Comparison of ENCODE assay signal across 16 cellular contexts in the genomic region with DNA sequence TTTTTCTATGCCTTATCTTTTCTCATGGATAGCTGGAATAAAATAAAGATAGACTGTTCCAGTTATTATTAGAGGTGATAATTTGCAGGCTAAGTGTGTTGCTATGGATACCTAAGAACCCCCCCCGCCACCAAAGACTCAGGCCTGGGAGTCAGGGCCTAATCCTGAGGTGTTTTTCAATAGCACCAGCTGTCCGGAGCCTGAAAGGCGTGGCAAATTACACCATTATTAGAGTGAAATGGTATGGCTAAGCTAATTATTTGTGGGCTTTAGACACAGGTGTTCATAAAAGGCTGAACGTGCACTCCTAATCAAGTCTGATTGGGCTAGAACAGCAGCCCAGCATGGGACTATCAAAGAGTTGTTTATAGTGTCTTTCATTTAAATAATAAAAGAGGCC.
DNase-seq lines count a peak whose midpoint lies in the region; ATAC-seq and TF ChIP-seq lines count a peak whose summit lies in the region.
"Had no signal": no experiment of that assay in that cellular context is flagged by ENCODE, and none has a peak within 500 bp of the region (broad histone marks: within the 10 kb centered on the region; RNA-seq: fewer than 3 reads in every experiment).

No MANE protein-coding gene starts in this region.

- TF ChIP-seq CTCF in glutamatergic neuron (IDR thresholded peaks at IDR 0.05; ENCODE audit: partially characterized antibody, unreplicated experiment), result no peak

- H3K27me3 Mint-ChIP-seq in glutamatergic neuron (ENCODE audit: unreplicated experiment), result no peaks in the 10 kb centered on the region

- H3K27ac Mint-ChIP-seq in glutamatergic neuron (ENCODE audit: unreplicated experiment), result no peak overlapping the region
- H3K27ac Mint-ChIP-seq: CD14-positive monocyte had no signal

- no peaks in the 10 kb centered on the region for H3K36me3 Mint-ChIP-seq in glutamatergic neuron (ENCODE audit: unreplicated experiment)
- H3K36me3 Mint-ChIP-seq: CD14-positive monocyte had no signal

- peak; percentile 87 for DNase-seq in NCI-H1105 (lab: John Stamatoyannopoulos, UW)
- peak; percentile 47 to 84 for DNase-seq in NCI-H2081 (lab: John Stamatoyannopoulos, UW)
- peak; percentile 88 for DNase-seq in NCI-H774 (lab: John Stamatoyannopoulos, UW)
- DNase-seq in glutamatergic neuron, result peak; percentile 16
- DNase-seq in Kasumi-1 (lab: John Stamatoyannopoulos, UW), result no peak
- no peak for DNase-seq in MV-4-11 (lab: John Stamatoyannopoulos, UW)
- DNase-seq: AML-193, GM23248, HCEC 1CT, MM.1S, NCI-H1694, NCI-H2171, PC-3, T-helper 2 cell had no signal

- no peaks in the 10 kb centered on the region for H3K4me1 Mint-ChIP-seq in glutamatergic neuron (ENCODE audit: low read depth, unreplicated experiment)
- H3K4me1 Mint-ChIP-seq: CD14-positive monocyte had no signal

- ATAC-seq in GM21360 (IDR thresholded peaks at IDR 0.05; ENCODE audit: unreplicated experiment), result no peak
- ATAC-seq: PC-3 had no signal

- no peak overlapping the region for H3K4me3 Mint-ChIP-seq in glutamatergic neuron (ENCODE audit: unreplicated experiment)
- H3K4me3 Mint-ChIP-seq: CD14-positive monocyte had no signal

- H3K9me3 Mint-ChIP-seq in glutamatergic neuron (ENCODE audit: unreplicated experiment), result no peaks in the 10 kb centered on the region

Comparison
In these comparisons a context has a peak if more than half of its experiments do, and no peak if none do; other contexts are left out.
1. DNase-seq: peak in NCI-H1105 (single experiment), NCI-H2081 (2 of 2), NCI-H774 (single experiment) and glutamatergic neuron (single experiment); none in Kasumi-1 (0 of 2) and MV-4-11 (single experiment).